Comparison of ENCODE assay signal across 9 cellular contexts in genomic region chr11:6482431-6482830, GRCh38. TPM values are rescaled to one million over a fixed set of nuclear protein-coding genes. Genes with fewer than 3 reads are reported as not detected.
DNase-seq lines count a peak whose midpoint lies in the region; ATAC-seq and TF ChIP-seq lines count a peak whose summit lies in the region.
"Had no signal": no experiment of that assay in that cellular context is flagged by ENCODE, and none has a peak within 500 bp of the region (broad histone marks: within the 10 kb centered on the region; RNA-seq: fewer than 3 reads in every experiment).

No MANE protein-coding gene starts in this region.

- H3K27ac ChIP-seq in gastroesophageal sphincter = peak overlapping the region; percentile 70 to 94 (median 90)
- H3K27ac ChIP-seq in smooth muscle cell (ENCODE audit: low read depth) = peak overlapping the region; percentile 96

- H3K4me3 Mint-ChIP-seq in HFFc6 (peak overlapping the region; percentile 98), WTC11 (peak overlapping the region; percentile 98)

- H4K20me1 ChIP-seq in smooth muscle cell (ENCODE audit: low read depth) = no peaks in the 10 kb centered on the region

- H3K9me3 Mint-ChIP-seq in HFFc6 = no peaks in the 10 kb centered on the region
- H3K9me3 Mint-ChIP-seq in WTC11 = no peaks in the 10 kb centered on the region

- no peaks in the 10 kb centered on the region for H3K9me3 ChIP-seq in gastroesophageal sphincter
- no peaks in the 10 kb centered on the region for H3K9me3 ChIP-seq in smooth muscle cell (replicated peaks; ENCODE audit: low read depth)

- no peak for DNase-seq in HFFc6
- no peak for DNase-seq in WTC11 (ENCODE audit: low spot score)
- no peak for DNase-seq in smooth muscle cell (lab: John Stamatoyannopoulos, UW; ENCODE audit: unreplicated experiment)
- no peak for DNase-seq in stimulated activated CD4-positive, alpha-beta T cell treated with anti-CD3 and anti-CD28 coated beads, Interleukin-4, amount 100 ng/mL, for 1 hour
- DNase-seq: T1000 had no signal

- peaks cover 14% of the 10 kb centered on the region for H3F3A ChIP-seq in smooth muscle cell (ENCODE audit: low read depth)

- TF ChIP-seq EP300 in gastroesophageal sphincter (IDR thresholded peaks at IDR 0.05) = no peak

- TF ChIP-seq CTCF in HFFc6 (IDR thresholded peaks at IDR 0.05) (no peak), WTC11 (IDR thresholded peaks at IDR 0.05) (no peak), gastroesophageal sphincter (IDR thresholded peaks at IDR 0.05) (no peak), smooth muscle cell (IDR thresholded peaks at IDR 0.05; ENCODE audit: borderline replicate concordance, insufficient read depth, poor library complexity, severe bottlenecking) (no peak)

- H3K27me3 ChIP-seq in gastroesophageal sphincter (no peaks in the 10 kb centered on the region), smooth muscle cell (ENCODE audit: low read depth) (no peaks in the 10 kb centered on the region)

- peak overlapping the region; percentile 98 for H3K27ac Mint-ChIP-seq in HFFc6
- H3K27ac Mint-ChIP-seq in WTC11 = peak overlapping the region; percentile 30

- peaks cover 0 to 46% (median 16%) of the 10 kb centered on the region in 3 donors for H3K4me1 ChIP-seq in gastroesophageal sphincter
- H3K4me1 ChIP-seq in smooth muscle cell (ENCODE audit: low read depth) = peaks cover 16% of the 10 kb centered on the region

- H3K27me3 Mint-ChIP-seq in HFFc6 (ENCODE audit: insufficient read depth) (peaks cover 3% of the 10 kb centered on the region; the same call in 1 of the 2 replicates), WTC11 (ENCODE audit: low read depth) (no peaks in the 10 kb centered on the region)

- H3K4me2 ChIP-seq in smooth muscle cell = peak overlapping the region; percentile 93

- H3K36me3 Mint-ChIP-seq in HFFc6 (ENCODE audit: low read depth) (peaks cover 49% of the 10 kb centered on the region), WTC11 (peaks cover 35% of the 10 kb centered on the region)

- H3K4me1 Mint-ChIP-seq in HFFc6 (ENCODE audit: low read depth) = peaks cover 36% of the 10 kb centered on the region
- H3K4me1 Mint-ChIP-seq in WTC11 = peaks cover 18% of the 10 kb centered on the region

- no peak for TF ChIP-seq POLR2A in gastroesophageal sphincter (IDR thresholded peaks at IDR 0.05)

- ATAC-seq in WTC11 = no peak
- no peak for ATAC-seq in gastroesophageal sphincter
- ATAC-seq in HG03159 (IDR thresholded peaks at IDR 0.05; ENCODE audit: unreplicated experiment) = no peak
- ATAC-seq in GM18517 (IDR thresholded peaks at IDR 0.05; ENCODE audit: unreplicated experiment) = no peak
- no peak for ATAC-seq in HG02610 (IDR thresholded peaks at IDR 0.05; ENCODE audit: unreplicated experiment)

- H2AFZ ChIP-seq in smooth muscle cell (ENCODE audit: low read depth) = no peak overlapping the region

- peaks cover 50% of the 10 kb centered on the region for H3K79me2 ChIP-seq in smooth muscle cell (ENCODE audit: low read depth)

- H3K36me3 ChIP-seq in gastroesophageal sphincter = peaks cover 0 to 76% of the 10 kb centered on the region in 2 donors
- H3K36me3 ChIP-seq in smooth muscle cell (ENCODE audit: low read depth) = peaks cover 12% of the 10 kb centered on the region

- 79 to 81% methylated on average over 3 to 5 of the region's 5 CpGs for WGBS in gastroesophageal sphincter (ENCODE audit: low coverage in 1 of 2), 2 donors
- WGBS in smooth muscle cell (ENCODE audit: low lambda C conversion rate) = 94% methylated on average over 5 of the region's 5 CpGs

- H3K4me3 ChIP-seq in gastroesophageal sphincter (peak overlapping the region in 1 of 2 donors; percentile 80), smooth muscle cell (peak overlapping the region; percentile 76)

- POLR2A ChIA-PET in WTC11 (lab: Charles Lee) = interaction anchor here (1.0 to 1.7 kb wide), 3 partner anchors 11 to 129 kb away, joined by 3 to 15 read pairs (median 7); partner anchors contain the start of gene TAF10

- CTCF ChIA-PET in WTC11 (lab: Charles Lee) = interaction anchor here (1.4 to 2.4 kb wide), 2 partner anchors 91 to 104 kb away, joined by 3 to 19 read pairs; no protein-coding TSS in a partner anchor

- H3K9ac ChIP-seq in smooth muscle cell (ENCODE audit: low read depth) = peak overlapping the region; percentile 93

TF ChIP-seq in WTC11, 78 proteins besides CTCF, POLR2A, EP300 and RAD21 (continues in another document):
- TF ChIP-seq ZNF317 (CRISPR knock-in tag; IDR thresholded peaks at IDR 0.05; ENCODE audit: borderline replicate concordance, low read depth) (no peak), ZNF423 (CRISPR knock-in tag; IDR thresholded peaks at IDR 0.05) (no peak)
- TF ChIP-seq, protein P1, sequence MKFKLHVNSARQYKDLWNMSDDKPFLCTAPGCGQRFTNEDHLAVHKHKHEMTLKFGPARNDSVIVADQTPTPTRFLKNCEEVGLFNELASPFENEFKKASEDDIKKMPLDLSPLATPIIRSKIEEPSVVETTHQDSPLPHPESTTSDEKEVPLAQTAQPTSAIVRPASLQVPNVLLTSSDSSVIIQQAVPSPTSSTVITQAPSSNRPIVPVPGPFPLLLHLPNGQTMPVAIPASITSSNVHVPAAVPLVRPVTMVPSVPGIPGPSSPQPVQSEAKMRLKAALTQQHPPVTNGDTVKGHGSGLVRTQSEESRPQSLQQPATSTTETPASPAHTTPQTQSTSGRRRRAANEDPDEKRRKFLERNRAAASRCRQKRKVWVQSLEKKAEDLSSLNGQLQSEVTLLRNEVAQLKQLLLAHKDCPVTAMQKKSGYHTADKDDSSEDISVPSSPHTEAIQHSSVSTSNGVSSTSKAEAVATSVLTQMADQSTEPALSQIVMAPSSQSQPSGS (CRISPR knock-in tag; IDR thresholded peaks at IDR 0.05; ENCODE audit: borderline replicate concordance, low read depth) = no peak
- TF ChIP-seq, protein P2, sequence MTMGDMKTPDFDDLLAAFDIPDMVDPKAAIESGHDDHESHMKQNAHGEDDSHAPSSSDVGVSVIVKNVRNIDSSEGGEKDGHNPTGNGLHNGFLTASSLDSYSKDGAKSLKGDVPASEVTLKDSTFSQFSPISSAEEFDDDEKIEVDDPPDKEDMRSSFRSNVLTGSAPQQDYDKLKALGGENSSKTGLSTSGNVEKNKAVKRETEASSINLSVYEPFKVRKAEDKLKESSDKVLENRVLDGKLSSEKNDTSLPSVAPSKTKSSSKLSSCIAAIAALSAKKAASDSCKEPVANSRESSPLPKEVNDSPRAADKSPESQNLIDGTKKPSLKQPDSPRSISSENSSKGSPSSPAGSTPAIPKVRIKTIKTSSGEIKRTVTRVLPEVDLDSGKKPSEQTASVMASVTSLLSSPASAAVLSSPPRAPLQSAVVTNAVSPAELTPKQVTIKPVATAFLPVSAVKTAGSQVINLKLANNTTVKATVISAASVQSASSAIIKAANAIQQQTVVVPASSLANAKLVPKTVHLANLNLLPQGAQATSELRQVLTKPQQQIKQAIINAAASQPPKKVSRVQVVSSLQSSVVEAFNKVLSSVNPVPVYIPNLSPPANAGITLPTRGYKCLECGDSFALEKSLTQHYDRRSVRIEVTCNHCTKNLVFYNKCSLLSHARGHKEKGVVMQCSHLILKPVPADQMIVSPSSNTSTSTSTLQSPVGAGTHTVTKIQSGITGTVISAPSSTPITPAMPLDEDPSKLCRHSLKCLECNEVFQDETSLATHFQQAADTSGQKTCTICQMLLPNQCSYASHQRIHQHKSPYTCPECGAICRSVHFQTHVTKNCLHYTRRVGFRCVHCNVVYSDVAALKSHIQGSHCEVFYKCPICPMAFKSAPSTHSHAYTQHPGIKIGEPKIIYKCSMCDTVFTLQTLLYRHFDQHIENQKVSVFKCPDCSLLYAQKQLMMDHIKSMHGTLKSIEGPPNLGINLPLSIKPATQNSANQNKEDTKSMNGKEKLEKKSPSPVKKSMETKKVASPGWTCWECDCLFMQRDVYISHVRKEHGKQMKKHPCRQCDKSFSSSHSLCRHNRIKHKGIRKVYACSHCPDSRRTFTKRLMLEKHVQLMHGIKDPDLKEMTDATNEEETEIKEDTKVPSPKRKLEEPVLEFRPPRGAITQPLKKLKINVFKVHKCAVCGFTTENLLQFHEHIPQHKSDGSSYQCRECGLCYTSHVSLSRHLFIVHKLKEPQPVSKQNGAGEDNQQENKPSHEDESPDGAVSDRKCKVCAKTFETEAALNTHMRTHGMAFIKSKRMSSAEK (CRISPR knock-in tag; IDR thresholded peaks at IDR 0.05; ENCODE audit: borderline replicate concordance) = no peak

RNA-seq across cellular contexts. Expression of gene TIMM10B, which starts 1.1 kb away (rescaled TPM):
- 10 to 100 TPM; 29.0 to 39.3 (median 31.0) TPM for total RNA-seq in HFFc6 (2021; fragmentation: NEBNext Ultra II Directional; extraction: Animal tissue kit (Norgen Biotek cat#: 25700))
- total RNA-seq in WTC11 (2021) (35.8 to 42.6 TPM (median 36.1 TPM) in 3 replicates), gastroesophageal sphincter (10 to 100 TPM; 37.3 to 69.0 (median 47.0) TPM), smooth muscle cell (37.0 and 46.7 TPM in 2 replicates)
- polyA plus RNA-seq in smooth muscle cell = 29.1 and 43.6 TPM in 2 replicates

RNA-seq across cellular contexts. Expression of gene ARFIP2, which starts 1.3 kb away (rescaled TPM):
- total RNA-seq in HFFc6 (2021; fragmentation: NEBNext Ultra II Directional; extraction: Animal tissue kit (Norgen Biotek cat#: 25700)) = 10 to 100 TPM; 60.9 to 72.4 (median 67.7) TPM
- total RNA-seq in WTC11 (2021) (46.0 to 53.1 TPM (median 46.1 TPM) in 3 replicates), gastroesophageal sphincter (10 to 100 TPM; 35.7 to 55.1 (median 51.2) TPM), smooth muscle cell (61.6 and 61.9 TPM in 2 replicates)
- 84.0 and 88.6 TPM in 2 replicates for polyA plus RNA-seq in smooth muscle cell

RNA-seq across cellular contexts. Expression of gene TRIM3, which starts 8.7 kb away (rescaled TPM):
- total RNA-seq in HFFc6 (2021; fragmentation: NEBNext Ultra II Directional; extraction: Animal tissue kit (Norgen Biotek cat#: 25700)) = 10 to 100 TPM; 14.3 to 19.1 (median 17.4) TPM
- total RNA-seq in WTC11 (2021) = 16.6 to 21.3 TPM (median 19.0 TPM) in 3 replicates
- total RNA-seq in gastroesophageal sphincter = 10 to 100 TPM; 19.9 to 31.7 (median 23.7) TPM
- total RNA-seq in smooth muscle cell = 14.0 and 14.9 TPM in 2 replicates
- polyA plus RNA-seq in smooth muscle cell = 25.5 and 36.0 TPM in 2 replicates

RNA-seq across cellular contexts. Expression of gene DNHD1, which starts 14.6 kb away (rescaled TPM):
- total RNA-seq in HFFc6 (2021; fragmentation: NEBNext Ultra II Directional; extraction: Animal tissue kit (Norgen Biotek cat#: 25700)) = 1 to 10 TPM; 1.4 to 2.3 (median 1.6) TPM
- total RNA-seq in WTC11 (2021) (10.5 to 11.5 TPM (median 10.9 TPM) in 3 replicates), gastroesophageal sphincter (10 to 100 TPM in 2 of 4 donors, 1 to 10 TPM in 2; 2.9 to 20.9 (median 9.8) TPM), smooth muscle cell (9.1 and 13.3 TPM in 2 replicates)
- 5.5 and 5.9 TPM in 2 replicates for polyA plus RNA-seq in smooth muscle cell

RNA-seq across cellular contexts. Expression of gene HPX, which starts 41.6 kb away (rescaled TPM):
- under 1 TPM; 0.29 to 0.76 (median 0.55) TPM for total RNA-seq in HFFc6 (2021; fragmentation: NEBNext Ultra II Directional; extraction: Animal tissue kit (Norgen Biotek cat#: 25700))
- total RNA-seq in WTC11 (2021) = 1.4 to 2.4 TPM (median 1.7 TPM) in 3 replicates
- total RNA-seq in gastroesophageal sphincter = 1 to 10 TPM in 1 of 4 donors, under 1 TPM in 1, not detected in 2; 0.31 to 3.6 TPM
- 0.40 and 3.5 TPM in 2 replicates for total RNA-seq in smooth muscle cell
- 1.1 and 2.6 TPM in 2 replicates for polyA plus RNA-seq in smooth muscle cell
